8 cellular contexts compared by ENCODE assay signal in genomic region chrX:2889706-2890490, GRCh38. TPM values are rescaled to one million over a fixed set of nuclear protein-coding genes. Genes with fewer than 3 reads are reported as not detected.
DNase-seq lines count a peak whose midpoint lies in the region; ATAC-seq, FAIRE-seq and TF ChIP-seq lines count a peak whose summit lies in the region.
"Not testable (repeated sequence)": the region's sequence is repeated elsewhere in the genome, so short reads cannot be mapped to it uniquely, and the experiment has no call there.

No MANE protein-coding gene starts in this region.

- CTCF ChIA-PET in BJ (lab: Yijun Ruan, JAX); activated CD4-positive, alpha-beta memory T cell treated with anti-CD3 and anti-CD28 coated beads for 36 hours (lab: Charles Lee): not testable (repeated sequence)

- not testable (repeated sequence) for H3K4me1 Mint-ChIP-seq in activated CD4-positive, alpha-beta memory T cell treated with anti-CD3 and anti-CD28 coated beads for 36 hours (ENCODE audit: low read depth); stimulated activated naive CD8-positive, alpha-beta T cell treated with anti-CD3 and anti-CD28 coated beads, Interleukin-15, Interleukin-2, amounts not matched to agents 100 ng/mL and 50 ng/mL, for 24 hours (ENCODE audit: low read depth)
- H3K4me1 Mint-ChIP-seq in natural killer cell treated with Interleukin-12 subunit alpha and Interleukin-12 subunit beta and Interleukin-15 and Interleukin-18, amount 100 ng/mL, for 72 hours (ENCODE audit: low read depth in 2 of 2), result peaks cover 22 to 41% of the 10 kb centered on the region in 2 donors

- not testable (repeated sequence) for H3K36me3 ChIP-seq in BJ (ENCODE audit: control insufficient read depth, insufficient read depth, low read length)

- peak; percentile 53 for ATAC-seq in left ventricle myocardium superior
- peak in 1 of 2 donors; percentile 36 for ATAC-seq in natural killer cell treated with Interleukin-12 subunit alpha and Interleukin-12 subunit beta and Interleukin-15 and Interleukin-18, amount 100 ng/mL, for 72 hours

- DNase-seq in BJ (ENCODE audit: low read depth); GM20000 (ENCODE audit: low spot score); activated CD4-positive, alpha-beta memory T cell treated with anti-CD3 and anti-CD28 coated beads for 36 hours; left ventricle myocardium superior; natural killer cell treated with Interleukin-12 subunit alpha and Interleukin-12 subunit beta and Interleukin-15 and Interleukin-18, amount 100 ng/mL, for 72 hours (ENCODE audit: low spot score): not testable (repeated sequence)
- DNase-seq in NCI-H82 (lab: John Stamatoyannopoulos, UW), result peak; percentile 41

- H3K36me3 Mint-ChIP-seq in activated CD4-positive, alpha-beta memory T cell treated with anti-CD3 and anti-CD28 coated beads for 36 hours; natural killer cell treated with Interleukin-12 subunit alpha and Interleukin-12 subunit beta and Interleukin-15 and Interleukin-18, amount 100 ng/mL, for 72 hours; stimulated activated naive CD8-positive, alpha-beta T cell treated with anti-CD3 and anti-CD28 coated beads, Interleukin-15, Interleukin-2, amounts not matched to agents 100 ng/mL and 50 ng/mL, for 24 hours (ENCODE audit: low read depth): not testable (repeated sequence)

- H3K4me3 Mint-ChIP-seq in activated CD4-positive, alpha-beta memory T cell treated with anti-CD3 and anti-CD28 coated beads for 36 hours, result peak overlapping the region; percentile 65
- peak overlapping the region; percentile 82 for H3K4me3 Mint-ChIP-seq in natural killer cell treated with Interleukin-12 subunit alpha and Interleukin-12 subunit beta and Interleukin-15 and Interleukin-18, amount 100 ng/mL, for 72 hours
- peak overlapping the region; percentile 76 for H3K4me3 Mint-ChIP-seq in stimulated activated naive CD8-positive, alpha-beta T cell treated with anti-CD3 and anti-CD28 coated beads, Interleukin-15, Interleukin-2, amounts not matched to agents 100 ng/mL and 50 ng/mL, for 24 hours

- H3K9me3 Mint-ChIP-seq in activated CD4-positive, alpha-beta memory T cell treated with anti-CD3 and anti-CD28 coated beads for 36 hours; natural killer cell treated with Interleukin-12 subunit alpha and Interleukin-12 subunit beta and Interleukin-15 and Interleukin-18, amount 100 ng/mL, for 72 hours; stimulated activated naive CD8-positive, alpha-beta T cell treated with anti-CD3 and anti-CD28 coated beads, Interleukin-15, Interleukin-2, amounts not matched to agents 100 ng/mL and 50 ng/mL, for 24 hours: not testable (repeated sequence)

- peak overlapping the region; percentile 27 for H3K4me3 ChIP-seq in BJ (ENCODE audit: low read depth, low read length)

- peak; percentile 94 for FAIRE-seq in colon (lab: Jason Lieb, UNC)

- POLR2A ChIA-PET in BJ (lab: Charles Lee); activated CD4-positive, alpha-beta memory T cell treated with anti-CD3 and anti-CD28 coated beads for 36 hours (lab: Charles Lee): not testable (repeated sequence)

- H3K27me3 ChIP-seq in BJ (ENCODE audit: control insufficient read depth, insufficient read depth, low read length), result not testable (repeated sequence)

- TF ChIP-seq CTCF in BJ (IDR thresholded peaks at IDR 0.05; ENCODE audit: insufficient read depth, low read depth, low read length), result peak; percentile 32; the same call in 1 of the 2 replicates
- TF ChIP-seq CTCF in GM20000 (IDR thresholded peaks at IDR 0.05; ENCODE audit: extremely low read depth, missing control alignments), result peak; percentile 10

- H3K27me3 Mint-ChIP-seq in activated CD4-positive, alpha-beta memory T cell treated with anti-CD3 and anti-CD28 coated beads for 36 hours; stimulated activated naive CD8-positive, alpha-beta T cell treated with anti-CD3 and anti-CD28 coated beads, Interleukin-15, Interleukin-2, amounts not matched to agents 100 ng/mL and 50 ng/mL, for 24 hours: not testable (repeated sequence)
- H3K27me3 Mint-ChIP-seq in natural killer cell treated with Interleukin-12 subunit alpha and Interleukin-12 subunit beta and Interleukin-15 and Interleukin-18, amount 100 ng/mL, for 72 hours, result peaks cover 0 to 13% of the 10 kb centered on the region in 2 donors

- intact Hi-C loops in activated CD4-positive, alpha-beta memory T cell treated with anti-CD3 and anti-CD28 coated beads for 36 hours (cut with micrococcal nuclease); left ventricle myocardium superior (cut with micrococcal nuclease): not testable (repeated sequence)

- H3K27ac Mint-ChIP-seq in activated CD4-positive, alpha-beta memory T cell treated with anti-CD3 and anti-CD28 coated beads for 36 hours; stimulated activated naive CD8-positive, alpha-beta T cell treated with anti-CD3 and anti-CD28 coated beads, Interleukin-15, Interleukin-2, amounts not matched to agents 100 ng/mL and 50 ng/mL, for 24 hours: not testable (repeated sequence)
- H3K27ac Mint-ChIP-seq in natural killer cell treated with Interleukin-12 subunit alpha and Interleukin-12 subunit beta and Interleukin-15 and Interleukin-18, amount 100 ng/mL, for 72 hours, result peak overlapping the region in 1 of 2 donors; percentile 89

RNA-seq across cellular contexts. Expression of gene ARSD, which starts 39.2 kb away (rescaled TPM):
- 12.0 and 12.6 TPM in 2 replicates for polyA plus RNA-seq in BJ (2011; rRNA removed)
- polyA minus RNA-seq in BJ (2011; rRNA and poly(A)+ RNA removed), result 13.2 and 13.8 TPM in 2 replicates
- total RNA-seq in activated CD4-positive, alpha-beta memory T cell treated with anti-CD3 and anti-CD28 coated beads for 36 hours, result 1 to 10 TPM; 1.0 to 1.5 TPM
- 4.6 TPM for total RNA-seq in left ventricle myocardium superior
- total RNA-seq in natural killer cell treated with Interleukin-12 subunit alpha and Interleukin-12 subunit beta and Interleukin-15 and Interleukin-18, amount 100 ng/mL, for 72 hours, result 10 to 100 TPM in 1 of 2 donors, 1 to 10 TPM in 1; 4.0 to 17.0 TPM
